12 cellular contexts compared by ENCODE assay signal in genomic region chr15:75089781-75090734, GRCh38.
A peak's percentile ranks its signal among the peaks of the same experiment; 100 is the strongest.
DNase-seq lines count a peak whose midpoint lies in the region; ATAC-seq and TF ChIP-seq lines count a peak whose summit lies in the region.
"Had no signal": no experiment of that assay in that cellular context is flagged by ENCODE, and none has a peak within 500 bp of the region (broad histone marks: within the 10 kb centered on the region; RNA-seq: fewer than 3 reads in every experiment).

No MANE protein-coding gene starts in this region.

- H3K4me1 ChIP-seq in left ventricle myocardium inferior: peaks cover 8% of the 10 kb centered on the region
- peaks cover 4% of the 10 kb centered on the region in 2 experiments for H3K4me1 ChIP-seq in trophoblast cell (ENCODE audit: control insufficient read depth in 1 of 2, insufficient read depth in 2 of 2, low read length in 2 of 2)

- H3K14ac ChIP-seq in trophoblast cell (ENCODE audit: low read length): no peak overlapping the region

- ATAC-seq in GM18520 (IDR thresholded peaks at IDR 0.05; ENCODE audit: unreplicated experiment): no peak
- ATAC-seq in GM21529 (IDR thresholded peaks at IDR 0.05; ENCODE audit: unreplicated experiment): no peak
- ATAC-seq: activated T-cell treated with anti-CD3 and anti-CD28 coated beads, Interleukin-2, amount 50 U/mL, for 72 hours had no signal

- H3K4me3 ChIP-seq in GM12865 (ENCODE audit: low read depth, low read length) (no peak overlapping the region), left ventricle myocardium inferior (no peak overlapping the region), trophoblast cell (ENCODE audit: low read depth, low read length) (no peak overlapping the region)
- H3K4me3 ChIP-seq: cardiac muscle cell had no signal

- H4K8ac ChIP-seq in trophoblast cell (ENCODE audit: low read depth, low read length): no peak overlapping the region

- H2BK5ac ChIP-seq in trophoblast cell (ENCODE audit: low read depth, low read length, poor library complexity): no peak overlapping the region

- H3K79me2 ChIP-seq in trophoblast cell (ENCODE audit: control insufficient read depth, insufficient read depth, low read length, poor library complexity): no peaks in the 10 kb centered on the region

- H3K36me3 ChIP-seq in left ventricle myocardium inferior (no peaks in the 10 kb centered on the region), trophoblast cell (ENCODE audit: control insufficient read depth in 1 of 2, insufficient read depth in 2 of 2, low read length in 2 of 2) (no peaks in the 10 kb centered on the region)
- H3K36me3 ChIP-seq: cardiac muscle cell had no signal

- no peak overlapping the region for H2BK12ac ChIP-seq in trophoblast cell (ENCODE audit: low read length)

- H3K79me1 ChIP-seq in trophoblast cell (ENCODE audit: low read length): no peaks in the 10 kb centered on the region

- no peak overlapping the region for H3K23ac ChIP-seq in trophoblast cell (ENCODE audit: low read length)

- no peak overlapping the region for H3K4ac ChIP-seq in trophoblast cell (ENCODE audit: low read depth, low read length)

- H3K18ac ChIP-seq in trophoblast cell (ENCODE audit: low read length): no peak overlapping the region

- H3K9me3 ChIP-seq in left ventricle myocardium inferior (replicated peaks) (peaks cover 23% of the 10 kb centered on the region), trophoblast cell (ENCODE audit: insufficient read depth, low read depth, low read length) (no peaks in the 10 kb centered on the region)

- H3K9ac ChIP-seq in trophoblast cell (ENCODE audit: low read length): no peak overlapping the region

- no peak overlapping the region for H2AFZ ChIP-seq in trophoblast cell (ENCODE audit: insufficient read depth, low read length, poor library complexity)

- H2AK5ac ChIP-seq in trophoblast cell (ENCODE audit: low read length): no peak overlapping the region

- DNase-seq in GM12865 (ENCODE audit: low read depth) (peak; percentile 48), amniotic epithelial cell (ENCODE audit: low read depth) (peak; percentile 52), left ventricle myocardium inferior (peak; percentile 50), trophoblast cell (peak; percentile 80 to 87)
- no peak for DNase-seq in stimulated activated CD4-positive, alpha-beta T cell treated with anti-CD3 and anti-CD28 coated beads, Interleukin-4, amount 100 ng/mL, for 24 hours
- no peak for DNase-seq in activated CD8-positive, alpha-beta memory T cell treated with anti-CD3 and anti-CD28 coated beads for 24 hours
- DNase-seq: activated T-cell treated with anti-CD3 and anti-CD28 coated beads, Interleukin-2, amount 50 U/mL, for 72 hours; DND-41; SHP77 treated with DMSO at 0.1 percent for 48 hours had no signal

- TF ChIP-seq CTCF in GM12865 (IDR thresholded peaks at IDR 0.05; ENCODE audit: insufficient read depth, low read depth, low read length, missing control alignments) (no peak), left ventricle myocardium inferior (IDR thresholded peaks at IDR 0.05; ENCODE audit: borderline replicate concordance) (no peak)

- intact Hi-C loops in left ventricle myocardium inferior (cut with micrococcal nuclease): no loop called here

- H3K27me3 ChIP-seq in left ventricle myocardium inferior (ENCODE audit: low read depth) (no peaks in the 10 kb centered on the region), trophoblast cell (ENCODE audit: insufficient read depth, low read length) (no peaks in the 10 kb centered on the region)
- H3K27me3 ChIP-seq: cardiac muscle cell had no signal

- peak overlapping the region; percentile 83 for H3K27ac ChIP-seq in left ventricle myocardium inferior (replicated peaks)
- no peak overlapping the region for H3K27ac ChIP-seq in trophoblast cell (ENCODE audit: low read depth, low read length)
- H3K27ac ChIP-seq: cardiac muscle cell had no signal

- H3K4me2 ChIP-seq in trophoblast cell (ENCODE audit: low read length): no peak overlapping the region

- H4K91ac ChIP-seq in trophoblast cell (ENCODE audit: low read depth, low read length): no peak overlapping the region

- peak overlapping the region; percentile 15 for H2BK120ac ChIP-seq in trophoblast cell (ENCODE audit: insufficient read depth, low read length, poor library complexity)

- no peak overlapping the region for H4K12ac ChIP-seq in trophoblast cell (ENCODE audit: low read depth, low read length)

- WGBS in trophoblast cell (ENCODE audit: extremely low coverage, insufficient coverage, insufficient read length): no CpG with 5 or more reads among the region's 11 CpGs

Comparison
In these comparisons a context has a peak if more than half of its experiments do, and no peak if none do; other contexts are left out.
1. DNase-seq: peak in GM12865 (single experiment), amniotic epithelial cell (single experiment), left ventricle myocardium inferior (single experiment) and trophoblast cell (2 of 2); none in stimulated activated CD4-positive, alpha-beta T cell treated with anti-CD3 and anti-CD28 coated beads, Interleukin-4, amount 100 ng/mL, for 24 hours (single experiment) and activated CD8-positive, alpha-beta memory T cell treated with anti-CD3 and anti-CD28 coated beads for 24 hours (single experiment).